8 cellular contexts compared by ENCODE assay signal in the genomic region with DNA sequence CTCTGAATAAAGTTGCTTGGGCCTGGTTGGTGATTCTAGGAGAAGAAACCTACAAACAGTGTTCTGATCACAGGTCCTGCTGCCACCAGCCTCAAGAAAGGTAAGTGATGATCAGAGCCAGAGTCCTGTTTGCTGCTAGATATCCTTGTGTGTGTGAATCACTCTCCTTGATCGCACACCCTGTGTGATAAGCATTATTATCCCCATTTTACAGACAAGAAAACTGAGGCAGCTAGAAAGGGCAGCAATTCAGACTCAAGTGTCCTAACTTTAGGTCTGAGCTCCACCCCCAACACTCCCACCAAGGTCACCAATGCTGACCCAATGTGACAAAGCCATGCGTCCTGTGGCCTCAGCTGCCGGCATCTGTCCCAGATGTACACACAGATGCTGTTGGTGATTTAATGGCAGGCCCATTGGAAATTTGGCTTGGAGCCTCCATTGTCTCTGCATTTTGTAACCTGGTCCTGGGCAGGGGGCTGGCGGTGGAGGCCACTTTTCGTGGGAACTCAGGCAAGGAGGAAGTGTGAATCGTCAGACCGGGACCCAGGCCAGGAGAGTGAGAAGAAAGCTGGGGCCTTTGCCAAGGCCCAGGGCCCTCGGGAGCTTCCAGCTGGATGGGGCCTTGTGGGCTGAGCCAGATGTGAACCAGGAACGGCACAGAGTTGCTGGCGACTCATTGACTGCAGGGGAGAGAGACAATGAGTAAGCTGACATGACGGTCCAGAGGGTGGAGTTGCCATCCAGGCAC. TPM values are rescaled to one million over a fixed set of nuclear protein-coding genes. Genes with fewer than 3 reads are reported as not detected.
A peak's percentile ranks its signal among the peaks of the same experiment; 100 is the strongest.
DNase-seq lines count a peak whose midpoint lies in the region; ATAC-seq and TF ChIP-seq lines count a peak whose summit lies in the region.

No MANE protein-coding gene starts in this region.

- TF ChIP-seq EP300 in gastroesophageal sphincter (IDR thresholded peaks at IDR 0.05), result no peak

- intact Hi-C loops in Calu3 (cut with micrococcal nuclease; ENCODE audit: unreplicated experiment), result no loop called here
- intact Hi-C loops in posterior cingulate gyrus (cut with DNase I), result no loop called here

- H3K27me3 ChIP-seq in gastroesophageal sphincter, result no peaks in the 10 kb centered on the region

- peaks cover 27% of the 10 kb centered on the region for H3K27me3 Mint-ChIP-seq in Calu3 (ENCODE audit: unreplicated experiment)

- no peaks in the 10 kb centered on the region for H3K9me3 ChIP-seq in gastroesophageal sphincter

- CTCF ChIA-PET in Calu3 (lab: Charles Lee), result no interaction called here

- TF ChIP-seq CTCF in Calu3 (IDR thresholded peaks at IDR 0.05; ENCODE audit: unreplicated experiment), result no peak
- TF ChIP-seq CTCF in gastroesophageal sphincter (IDR thresholded peaks at IDR 0.05), result no peak

- no peaks in the 10 kb centered on the region for H3K36me3 Mint-ChIP-seq in Calu3 (ENCODE audit: insufficient read depth, unreplicated experiment)

- BruUV-seq in Calu3 (replicated peaks; lab: Mats Ljungman, UMichigan), result no TSS peak

- ATAC-seq in gastroesophageal sphincter (peak; percentile 93), GM19351 (IDR thresholded peaks at IDR 0.05; ENCODE audit: unreplicated experiment) (no peak)

- peaks cover 9% of the 10 kb centered on the region for H3K4me1 Mint-ChIP-seq in Calu3 (ENCODE audit: low read depth, unreplicated experiment)

- whole genome bisulfite sequencing in gastroesophageal sphincter (ENCODE audit: low coverage in 1 of 2), 2 donors, result 42 to 100% methylated on average over 1 to 3 of the region's 11 CpGs

- H3K4me3 Mint-ChIP-seq in Calu3 (ENCODE audit: low read depth, unreplicated experiment), result no peak overlapping the region

- H3K36me3 ChIP-seq in gastroesophageal sphincter, result no peaks in the 10 kb centered on the region

- peaks cover 0 to 19% (median 8%) of the 10 kb centered on the region in 3 donors for H3K4me1 ChIP-seq in gastroesophageal sphincter

- no peaks in the 10 kb centered on the region for H3K9me3 Mint-ChIP-seq in Calu3 (ENCODE audit: low read depth, unreplicated experiment)

- H3K4me3 ChIP-seq in gastroesophageal sphincter, result no peak overlapping the region

- H3K27ac Mint-ChIP-seq in Calu3 (ENCODE audit: unreplicated experiment), result no peak overlapping the region

- peak; percentile 9 for DNase-seq in Calu3
- peak; percentile 5 for DNase-seq in T1000 (lab: John Stamatoyannopoulos, UW)
- peak in 9 of 10 donors; percentile 26 to 91 (median 52) for DNase-seq in posterior cingulate gyrus
- no peak for DNase-seq in HT-29 (ENCODE audit: low spot score)
- no peak for DNase-seq in T-helper 2 cell
- DNase-seq in stimulated activated CD4-positive, alpha-beta T cell treated with anti-CD3 and anti-CD28 coated beads, Interleukin-2, amount 100 ng/mL, for 24 hours, result no peak

- TF ChIP-seq POLR2A in gastroesophageal sphincter (IDR thresholded peaks at IDR 0.05), result no peak

- H3K27ac ChIP-seq in gastroesophageal sphincter, result peak overlapping the region in 3 of 4 donors; percentile 9 to 29 (median 9)

RNA-seq across cellular contexts. Expression of a gene that starts 29.8 kb away (rescaled TPM):
- total RNA-seq in Calu3 (2022) (not detected in 2 replicates), gastroesophageal sphincter (10 to 100 TPM in 1 of 4 donors, 1 to 10 TPM in 3; 5.1 to 22.2 (median 7.2) TPM)
- total RNA-seq in HT-29 (2014; rRNA removed; shearing (Covaris generic)), result not detected in 2 replicates

Comparison
In these comparisons a context has a peak if more than half of its experiments do, and no peak if none do; other contexts are left out.
1. DNase-seq: peak in Calu3 (single experiment), T1000 (single experiment) and posterior cingulate gyrus (9 of 10); none in HT-29 (single experiment), T-helper 2 cell (0 of 5) and stimulated activated CD4-positive, alpha-beta T cell treated with anti-CD3 and anti-CD28 coated beads, Interleukin-2, amount 100 ng/mL, for 24 hours (0 of 2).